In genomic region chr5:127596501-127596900, GRCh38 we compare ENCODE assay signal across 18 cellular contexts. TPM values are rescaled to one million over a fixed set of nuclear protein-coding genes. Genes with fewer than 3 reads are reported as not detected.
"Had no signal": no experiment of that assay in that cellular context is flagged by ENCODE, and none has a peak within 500 bp of the region (broad histone marks: within the 10 kb centered on the region; RNA-seq: fewer than 3 reads in every experiment).

No MANE protein-coding gene starts in this region.

- H3K27ac ChIP-seq: adrenal gland, thyroid gland had no signal

- H3K36me3 ChIP-seq: adrenal gland, thyroid gland had no signal

- H3K4me1 ChIP-seq: adrenal gland had no signal

- H3K9me3 ChIP-seq: adrenal gland, thyroid gland had no signal

- FAIRE-seq: urothelium cell line had no signal

- H3K27me3 ChIP-seq: adrenal gland, thyroid gland had no signal

- DNase-seq: activated B cell treated with CpG ODN at 0.5 μM for 24 hours; activated CD4-positive, alpha-beta T cell treated with anti-CD3 and anti-CD28 coated beads, Interleukin-2, amount 10 ng/mL, durations not matched to agents 7 days and 5 days; activated naive CD4-positive, alpha-beta T cell treated with anti-CD3 and anti-CD28 coated beads, Interleukin-2, amount 50 U/mL, for 16 hours; adrenal gland; cortex of kidney; effector memory CD8-positive, alpha-beta T cell; erythroblast; hippocampal formation; stimulated activated CD4-positive, alpha-beta T cell treated with anti-CD3 and anti-CD28 coated beads, Interleukin-4, amount 100 ng/mL, for 24 hours; thyroid gland had no signal

- H3K4me3 ChIP-seq: adrenal gland, thyroid gland had no signal

- ATAC-seq: effector memory CD8-positive, alpha-beta T cell had no signal

RNA-seq across cellular contexts. Expression of gene CTXN3, which starts 52.4 kb away (rescaled TPM):
- total RNA-seq: activated B cell treated with CpG ODN at 0.5 μM for 24 hours; activated CD4-positive, alpha-beta T cell treated with anti-CD3 and anti-CD28 coated beads, Interleukin-2, amount 10 ng/mL, durations not matched to agents 7 days and 5 days; activated T-helper 2 cell treated with anti-CD3 and anti-CD28 coated beads, Interferon-gamma antibody, Interleukin-2, Interleukin-4, amounts not matched to agents 10 μg/mL and 5 μg/mL and 100 μg/mL, durations not matched to agents 14 hours and 24 hours and 36 hours; adrenal gland; glomerular endothelial cell; kidney epithelial cell; liver; mesenteric fat pad; osteocyte; pulmonary artery endothelial cell; thyroid gland had no signal
